In the genomic region with DNA sequence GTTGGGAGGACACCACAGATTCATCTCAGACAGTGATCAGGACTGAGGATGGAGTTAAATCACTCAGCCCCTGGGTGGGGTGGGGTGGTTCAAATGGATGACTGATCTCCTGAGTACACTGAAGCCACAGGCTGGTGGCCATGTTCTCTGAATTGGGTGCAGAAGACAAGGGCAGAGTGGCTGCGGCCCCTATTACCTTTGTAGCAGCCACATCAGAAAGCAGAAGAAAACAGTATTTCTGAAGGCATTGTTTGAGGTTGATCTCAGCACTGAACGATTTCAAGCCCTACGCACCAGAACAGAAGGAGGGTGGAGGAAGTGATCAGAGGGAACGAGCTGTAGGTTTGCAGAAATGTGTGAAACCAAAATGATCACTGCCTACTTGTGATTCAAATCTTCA, we compare ENCODE assay signal across 18 cellular contexts.
A peak's percentile ranks its signal among the peaks of the same experiment; 100 is the strongest.
DNase-seq lines count a peak whose midpoint lies in the region; ATAC-seq and TF ChIP-seq lines count a peak whose summit lies in the region.
"Had no signal": no experiment of that assay in that cellular context is flagged by ENCODE, and none has a peak within 500 bp of the region (broad histone marks: within the 10 kb centered on the region; RNA-seq: fewer than 3 reads in every experiment).

No MANE protein-coding gene starts in this region.

- POLR2A ChIA-PET in activated CD8-positive, alpha-beta T cell treated with anti-CD3 and anti-CD28 coated beads, Interleukin-2, amount 10 ng/mL, durations not matched to agents 7 days and 5 days (lab: Charles Lee): no interaction called here

- H3K36me3 Mint-ChIP-seq in activated CD4-positive, alpha-beta T cell treated with anti-CD3 and anti-CD28 coated beads, Interleukin-2, amount 10 ng/mL, durations not matched to agents 24 days and 14 days (ENCODE audit: low read depth): no peaks in the 10 kb centered on the region
- H3K36me3 Mint-ChIP-seq in activated CD8-positive, alpha-beta T cell treated with anti-CD3 and anti-CD28 coated beads, Interleukin-2, amount 10 ng/mL, durations not matched to agents 7 days and 5 days (ENCODE audit: low read depth): no peaks in the 10 kb centered on the region
- H3K36me3 Mint-ChIP-seq in activated naive CD8-positive, alpha-beta T cell treated with anti-CD3 and anti-CD28 coated beads, Interleukin-2, amount 50 U/mL, for 24 hours (ENCODE audit: low read depth): no peaks in the 10 kb centered on the region
- H3K36me3 Mint-ChIP-seq: naive B cell had no signal

- H3K27me3 Mint-ChIP-seq in activated CD4-positive, alpha-beta T cell treated with anti-CD3 and anti-CD28 coated beads, Interleukin-2, amount 10 ng/mL, durations not matched to agents 24 days and 14 days: peaks cover 2% of the 10 kb centered on the region
- no peaks in the 10 kb centered on the region for H3K27me3 Mint-ChIP-seq in activated CD8-positive, alpha-beta T cell treated with anti-CD3 and anti-CD28 coated beads, Interleukin-2, amount 10 ng/mL, durations not matched to agents 7 days and 5 days (ENCODE audit: low read depth)
- no peaks in the 10 kb centered on the region for H3K27me3 Mint-ChIP-seq in activated naive CD8-positive, alpha-beta T cell treated with anti-CD3 and anti-CD28 coated beads, Interleukin-2, amount 50 U/mL, for 24 hours

- no peaks in the 10 kb centered on the region for H3K9me3 Mint-ChIP-seq in activated CD4-positive, alpha-beta T cell treated with anti-CD3 and anti-CD28 coated beads, Interleukin-2, amount 10 ng/mL, durations not matched to agents 24 days and 14 days
- no peaks in the 10 kb centered on the region for H3K9me3 Mint-ChIP-seq in activated CD8-positive, alpha-beta T cell treated with anti-CD3 and anti-CD28 coated beads, Interleukin-2, amount 10 ng/mL, durations not matched to agents 7 days and 5 days (ENCODE audit: insufficient read depth)
- no peaks in the 10 kb centered on the region for H3K9me3 Mint-ChIP-seq in activated naive CD8-positive, alpha-beta T cell treated with anti-CD3 and anti-CD28 coated beads, Interleukin-2, amount 50 U/mL, for 24 hours

- intact Hi-C loops in activated CD4-positive, alpha-beta T cell treated with anti-CD3 and anti-CD28 coated beads, Interleukin-2, amount 10 ng/mL, durations not matched to agents 24 days and 14 days (cut with micrococcal nuclease): no loop called here
- intact Hi-C loops in sciatic nerve (cut with DNase I): no loop called here
- intact Hi-C loops in esophagus muscularis mucosa (cut with DNase I): loop anchor here (10.0 kb wide), 1 partner anchor 128 kb away; no protein-coding TSS in a partner anchor

- no peak overlapping the region for H3K4me3 ChIP-seq in esophagus muscularis mucosa
- H3K4me3 ChIP-seq: vagina had no signal

- peaks cover 0 to 16% (median 6%) of the 10 kb centered on the region in 4 donors for H3K36me3 ChIP-seq in esophagus muscularis mucosa
- H3K36me3 ChIP-seq: vagina had no signal

- H3K27ac Mint-ChIP-seq in activated CD4-positive, alpha-beta T cell treated with anti-CD3 and anti-CD28 coated beads, Interleukin-2, amount 10 ng/mL, durations not matched to agents 24 days and 14 days: no peak overlapping the region
- no peak overlapping the region for H3K27ac Mint-ChIP-seq in activated CD8-positive, alpha-beta T cell treated with anti-CD3 and anti-CD28 coated beads, Interleukin-2, amount 10 ng/mL, durations not matched to agents 7 days and 5 days
- H3K27ac Mint-ChIP-seq in activated naive CD8-positive, alpha-beta T cell treated with anti-CD3 and anti-CD28 coated beads, Interleukin-2, amount 50 U/mL, for 24 hours: peak overlapping the region; percentile 23
- H3K27ac Mint-ChIP-seq: naive B cell had no signal

- TF ChIP-seq CTCF in esophagus muscularis mucosa (IDR thresholded peaks at IDR 0.05): no peak

- H3K27ac ChIP-seq in esophagus muscularis mucosa (replicated peaks in 1 of 4): no peak overlapping the region
- H3K27ac ChIP-seq: epithelial cell of prostate, foreskin keratinocyte, vagina had no signal

- no peak for TF ChIP-seq EP300 in esophagus muscularis mucosa (IDR thresholded peaks at IDR 0.05)

- DNase-seq in activated CD4-positive, alpha-beta T cell treated with anti-CD3 and anti-CD28 coated beads, Interleukin-2, amount 10 ng/mL, durations not matched to agents 24 days and 14 days: peak; percentile 56
- DNase-seq in activated CD4-positive, alpha-beta T cell treated with anti-CD3 and anti-CD28 coated beads for 4 hours: no peak
- DNase-seq in activated CD8-positive, alpha-beta T cell treated with anti-CD3 and anti-CD28 coated beads, Interleukin-2, amount 10 ng/mL, durations not matched to agents 7 days and 5 days: no peak
- peak; percentile 15 for DNase-seq in activated naive CD8-positive, alpha-beta T cell treated with anti-CD3 and anti-CD28 coated beads, Interleukin-2, amount 50 U/mL, for 24 hours
- DNase-seq in sciatic nerve (ENCODE audit: low spot score): no peak
- DNase-seq in NCI-H526 treated with DMSO at 0.1 percent for 48 hours (lab: John Stamatoyannopoulos, UW): no peak
- DNase-seq in esophagus muscularis mucosa (ENCODE audit: extremely low spot score): no peak
- DNase-seq: dermis blood vessel endothelial cell; foreskin keratinocyte; naive B cell; NCI-H1092; NCI-H2081 treated with DMSO at 0.1 percent for 48 hours; NCI-H510A; RPMI8226; stimulated activated CD4-positive, alpha-beta T cell treated with anti-CD3 and anti-CD28 coated beads, Interleukin-2, amount 100 ng/mL, for 48 hours had no signal

- no peaks in the 10 kb centered on the region for H3K4me1 Mint-ChIP-seq in activated CD4-positive, alpha-beta T cell treated with anti-CD3 and anti-CD28 coated beads, Interleukin-2, amount 10 ng/mL, durations not matched to agents 24 days and 14 days
- peaks cover 2% of the 10 kb centered on the region for H3K4me1 Mint-ChIP-seq in activated CD8-positive, alpha-beta T cell treated with anti-CD3 and anti-CD28 coated beads, Interleukin-2, amount 10 ng/mL, durations not matched to agents 7 days and 5 days (ENCODE audit: low read depth)
- peaks cover 14% of the 10 kb centered on the region for H3K4me1 Mint-ChIP-seq in activated naive CD8-positive, alpha-beta T cell treated with anti-CD3 and anti-CD28 coated beads, Interleukin-2, amount 50 U/mL, for 24 hours
- H3K4me1 Mint-ChIP-seq: naive B cell had no signal

- no peak for TF ChIP-seq POLR2A in esophagus muscularis mucosa (IDR thresholded peaks at IDR 0.05; ENCODE audit: low read depth)

- H3K4me3 Mint-ChIP-seq in activated CD4-positive, alpha-beta T cell treated with anti-CD3 and anti-CD28 coated beads, Interleukin-2, amount 10 ng/mL, durations not matched to agents 24 days and 14 days: no peak overlapping the region
- no peak overlapping the region for H3K4me3 Mint-ChIP-seq in activated CD8-positive, alpha-beta T cell treated with anti-CD3 and anti-CD28 coated beads, Interleukin-2, amount 10 ng/mL, durations not matched to agents 7 days and 5 days
- no peak overlapping the region for H3K4me3 Mint-ChIP-seq in activated naive CD8-positive, alpha-beta T cell treated with anti-CD3 and anti-CD28 coated beads, Interleukin-2, amount 50 U/mL, for 24 hours
- H3K4me3 Mint-ChIP-seq: naive B cell had no signal

- H3K9me3 ChIP-seq in esophagus muscularis mucosa: no peaks in the 10 kb centered on the region
- H3K9me3 ChIP-seq: vagina had no signal

- CTCF ChIA-PET in activated CD8-positive, alpha-beta T cell treated with anti-CD3 and anti-CD28 coated beads, Interleukin-2, amount 10 ng/mL, durations not matched to agents 7 days and 5 days (lab: Charles Lee): no interaction called here

- H3K27me3 ChIP-seq in esophagus muscularis mucosa: no peaks in the 10 kb centered on the region
- H3K27me3 ChIP-seq: foreskin keratinocyte, vagina had no signal

- no peaks in the 10 kb centered on the region for H3K4me1 ChIP-seq in esophagus muscularis mucosa
- H3K4me1 ChIP-seq: foreskin keratinocyte, vagina had no signal

- ATAC-seq in activated CD8-positive, alpha-beta T cell treated with anti-CD3 and anti-CD28 coated beads, Interleukin-2, amount 10 ng/mL, durations not matched to agents 7 days and 5 days: peak; percentile 47
- peak; percentile 71 for ATAC-seq in activated naive CD8-positive, alpha-beta T cell treated with anti-CD3 and anti-CD28 coated beads, Interleukin-2, amount 50 U/mL, for 24 hours
- peak; percentile 33 for ATAC-seq in sciatic nerve
- ATAC-seq in GM19452 (IDR thresholded peaks at IDR 0.05; ENCODE audit: unreplicated experiment): no peak
- ATAC-seq: foreskin keratinocyte had no signal

- WGBS in esophagus muscularis mucosa: 84% methylated on average over 4 of the region's 4 CpGs

Comparison
In these comparisons a context has a peak if more than half of its experiments do, and no peak if none do; other contexts are left out.
1. DNase-seq: peak in activated CD4-positive, alpha-beta T cell treated with anti-CD3 and anti-CD28 coated beads, Interleukin-2, amount 10 ng/mL, durations not matched to agents 24 days and 14 days (single experiment) and activated naive CD8-positive, alpha-beta T cell treated with anti-CD3 and anti-CD28 coated beads, Interleukin-2, amount 50 U/mL, for 24 hours (single experiment); none in activated CD4-positive, alpha-beta T cell treated with anti-CD3 and anti-CD28 coated beads for 4 hours (0 of 2), activated CD8-positive, alpha-beta T cell treated with anti-CD3 and anti-CD28 coated beads, Interleukin-2, amount 10 ng/mL, durations not matched to agents 7 days and 5 days (single experiment), sciatic nerve (single experiment), NCI-H526 treated with DMSO at 0.1 percent for 48 hours (single experiment) and esophagus muscularis mucosa (single experiment).